Comparison of ENCODE assay signal across 25 cellular contexts in genomic region chr11:77647906-77648305, GRCh38. TPM values are rescaled to one million over a fixed set of nuclear protein-coding genes. Genes with fewer than 3 reads are reported as not detected.
A peak's percentile ranks its signal among the peaks of the same experiment; 100 is the strongest.
DNase-seq lines count a peak whose midpoint lies in the region; ATAC-seq and TF ChIP-seq lines count a peak whose summit lies in the region.
"Had no signal": no experiment of that assay in that cellular context is flagged by ENCODE, and none has a peak within 500 bp of the region (broad histone marks: within the 10 kb centered on the region; RNA-seq: fewer than 3 reads in every experiment).

No MANE protein-coding gene starts in this region.

- H3K27ac ChIP-seq in GM23248, result no peak overlapping the region
- H3K27ac ChIP-seq in PC-3 (ENCODE audit: low read length), result no peak overlapping the region
- H3K27ac ChIP-seq: A549, PC-9, SJSA1 had no signal

- H3K36me3 ChIP-seq in GM23248 (ENCODE audit: low read depth) (no peaks in the 10 kb centered on the region), PC-3 (ENCODE audit: low read depth, low read length) (no peaks in the 10 kb centered on the region)
- H3K36me3 ChIP-seq: SJSA1 had no signal

- H3K79me2 ChIP-seq in GM23248 (ENCODE audit: insufficient read depth) (no peaks in the 10 kb centered on the region), PC-3 (ENCODE audit: low read length) (no peaks in the 10 kb centered on the region)

- no peak overlapping the region for H3K4me3 ChIP-seq in GM23248
- H3K4me3 ChIP-seq in PC-3 (ENCODE audit: low read length), result no peak overlapping the region
- H3K4me3 ChIP-seq in fibroblast of the aortic adventitia (ENCODE audit: low read depth, low read length), result no peak overlapping the region
- H3K4me3 ChIP-seq: A549, GM12878, PC-9, SJSA1 had no signal

- H3K4me2 ChIP-seq in GM23248 (ENCODE audit: unreplicated experiment), result no peak overlapping the region
- H3K4me2 ChIP-seq in PC-3 (ENCODE audit: low read length), result no peak overlapping the region
- H3K4me2 ChIP-seq: A549, PC-9 had no signal

- H3F3A ChIP-seq in GM23248 (ENCODE audit: insufficient read depth) (no peaks in the 10 kb centered on the region), PC-3 (ENCODE audit: low read length, unreplicated experiment) (no peaks in the 10 kb centered on the region)

- BruUV-seq in PC-3 (replicated peaks; lab: Mats Ljungman, UMichigan), result no TSS peak

- DNase-seq in AG20443 (ENCODE audit: low spot score), result peak; percentile 43
- peak; percentile 33 for DNase-seq in GM23248
- no peak for DNase-seq in PC-3
- peak; percentile 32 for DNase-seq in fibroblast of the aortic adventitia (ENCODE audit: low read depth)
- DNase-seq in NCI-H2029 (lab: John Stamatoyannopoulos, UW), result no peak
- DNase-seq in NCI-H345 treated with DMSO at 0.1 percent for 48 hours (lab: John Stamatoyannopoulos, UW; ENCODE audit: unreplicated experiment), result no peak
- DNase-seq: Calu3; DND-41; KG1; NCI-H1048; NCI-H1417; NCI-H1694; NCI-H2081; NCI-H2227 treated with DMSO at 0.1 percent for 48 hours; NCI-H524 treated with DMSO at 0.1 percent for 48 hours; NCI-H774; NK-92 treated with Interleukin-12 subunit alpha and Interleukin-12 subunit beta, amount 100 ng/mL, for 24 hours; PC-9; T-helper 1 cell had no signal

- 57 to 58% methylated on average over 3 of the region's 3 CpGs for WGBS in GM23248 (ENCODE audit: low coverage in 1 of 2, low lambda C conversion rate in 2 of 2, missing lambda C conversion rate in 2 of 2), 2 experiments

- CTCF ChIA-PET in PC-3 (lab: Charles Lee), result no interaction called here

- H3K9me2 ChIP-seq in GM23248 (ENCODE audit: insufficient read depth) (no peaks in the 10 kb centered on the region), PC-3 (replicated peaks; ENCODE audit: low read length) (no peaks in the 10 kb centered on the region)

- in situ Hi-C loops in GM23248 (cut with MboI), result no loop called here

- 0 out of 2 replicates have a peak, but pooled peaks cover 7% of the 10 kb centered on the region for H3K4me1 ChIP-seq in GM23248 (ENCODE audit: insufficient read depth)
- peaks cover 13% of the 10 kb centered on the region for H3K4me1 ChIP-seq in PC-3 (ENCODE audit: insufficient read depth, low read length)
- H3K4me1 ChIP-seq: A549, SJSA1 had no signal

- TF ChIP-seq CTCF in PC-3 (conservative IDR thresholded peaks at IDR 0.05; ENCODE audit: low read depth, low read length) (no peak), fibroblast of the aortic adventitia (IDR thresholded peaks at IDR 0.05; ENCODE audit: insufficient read depth, low read length) (no peak)

- no peaks in the 10 kb centered on the region for H3K9me3 ChIP-seq in GM23248 (ENCODE audit: low read depth)
- H3K9me3 ChIP-seq in PC-3 (ENCODE audit: low read length), result no peaks in the 10 kb centered on the region
- H3K9me3 ChIP-seq: A549, SJSA1 had no signal

- H3K9ac ChIP-seq in GM23248 (no peak overlapping the region), PC-3 (ENCODE audit: low read length) (no peak overlapping the region)

- H4K20me1 ChIP-seq in GM23248 (ENCODE audit: insufficient read depth), result no peaks in the 10 kb centered on the region
- no peaks in the 10 kb centered on the region for H4K20me1 ChIP-seq in PC-3 (ENCODE audit: low read length)

- intact Hi-C loops in PC-3 (cut with micrococcal nuclease), result no loop called here

- ATAC-seq in PC-3 (peak; percentile 30), GM19351 (IDR thresholded peaks at IDR 0.05; ENCODE audit: unreplicated experiment) (no peak)
- ATAC-seq in activated CD4-positive, CD25-positive, alpha-beta regulatory T cell treated with anti-CD3 and anti-CD28 coated beads, Interleukin-2, amount 50 U/mL, for 24 hours, result no peak
- ATAC-seq: A549, GM12878, Right ventricle myocardium inferior had no signal

- H2AFZ ChIP-seq in GM23248 (no peak overlapping the region), PC-3 (ENCODE audit: low read length) (no peak overlapping the region)
- H2AFZ ChIP-seq: PC-9 had no signal

- H3K27me3 ChIP-seq in GM23248 (replicated peaks; ENCODE audit: insufficient read depth) (no peaks in the 10 kb centered on the region), PC-3 (ENCODE audit: low read length) (no peaks in the 10 kb centered on the region)
- H3K27me3 ChIP-seq: SJSA1 had no signal

- POLR2A ChIA-PET in PC-3 (lab: Charles Lee; ENCODE audit: unreplicated experiment), result no interaction called here

RNA-seq across cellular contexts. Expression of gene CLNS1A, which starts 10.3 kb away (rescaled TPM):
- 101 and 123 TPM in 2 replicates for total RNA-seq in GM23248 (2014; rRNA removed; shearing (Covaris generic))
- polyA plus RNA-seq in GM23248 (2016; fragmentation: Nextera tagmentation; extraction: Ambion mirVana), result 97.3 and 97.4 TPM in 2 replicates
- 302 and 361 TPM in 2 replicates for total RNA-seq in PC-3 (2014; rRNA removed)
- 116 and 419 TPM in 2 replicates for total RNA-seq in fibroblast of the aortic adventitia (ENCODE audit: low replicate concordance)

RNA-seq across cellular contexts. Expression of gene AQP11, which starts 58.2 kb away (rescaled TPM):
- total RNA-seq in GM23248 (2014; rRNA removed; shearing (Covaris generic)), result 0.43 and 2.9 TPM in 2 replicates
- 0.80 and 1.1 TPM in 2 replicates for polyA plus RNA-seq in GM23248 (2016; fragmentation: Nextera tagmentation; extraction: Ambion mirVana)
- total RNA-seq in PC-3 (2014; rRNA removed) (2.2 and 3.1 TPM in 2 replicates), fibroblast of the aortic adventitia (ENCODE audit: low replicate concordance) (2.8 and 3.3 TPM in 2 replicates)

Comparison
In these comparisons a context has a peak if more than half of its experiments do, and no peak if none do; other contexts are left out.
1. DNase-seq: peak in AG20443 (single experiment), GM23248 (single experiment) and fibroblast of the aortic adventitia (single experiment); none in PC-3 (single experiment), NCI-H2029 (single experiment) and NCI-H345 treated with DMSO at 0.1 percent for 48 hours (single experiment).